8 cellular contexts compared by ENCODE assay signal in the genomic region with DNA sequence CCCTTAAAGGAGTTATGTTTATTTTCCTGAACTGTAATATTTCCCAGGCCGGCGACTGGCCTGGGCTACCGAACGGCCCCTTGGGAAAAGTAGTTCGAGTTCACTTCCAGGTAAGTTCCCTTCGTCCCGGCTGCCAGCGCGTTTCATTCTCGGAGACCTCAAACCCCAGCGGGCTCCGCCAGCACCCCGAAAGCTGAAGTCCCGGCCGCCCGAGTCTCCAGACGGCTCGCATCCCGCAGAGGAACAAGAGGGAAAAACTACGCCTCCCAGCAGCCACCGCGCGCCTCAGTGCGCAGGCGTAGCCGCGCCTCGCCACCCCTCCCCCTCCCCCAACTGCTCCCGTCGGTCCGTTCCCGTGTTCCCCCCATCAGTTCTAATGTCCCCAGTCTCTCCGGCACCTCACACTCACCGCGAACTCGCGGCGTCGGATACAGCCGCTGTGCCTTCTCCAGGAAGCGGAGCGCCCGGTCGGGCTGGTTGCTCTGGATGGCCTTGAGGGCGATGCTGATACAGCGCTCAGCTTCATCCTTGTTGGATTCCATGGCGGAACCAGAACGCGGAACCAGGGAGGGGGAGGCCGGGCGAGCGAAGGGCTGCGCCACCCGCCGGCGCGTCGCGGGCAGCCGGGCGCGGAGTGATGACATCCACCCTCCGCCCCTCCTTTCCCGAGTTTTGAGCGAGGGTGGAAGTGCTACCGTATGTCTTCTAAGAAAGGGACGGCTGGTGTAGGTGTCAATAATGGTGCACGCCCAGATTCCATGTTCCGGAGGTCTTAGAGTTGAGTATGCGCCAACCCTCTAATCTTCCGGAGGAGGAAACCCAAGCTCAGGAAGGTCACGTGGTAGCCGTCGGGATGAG.
A peak's percentile ranks its signal among the peaks of the same experiment; 100 is the strongest.
DNase-seq lines count a peak whose midpoint lies in the region; ATAC-seq and TF ChIP-seq lines count a peak whose summit lies in the region.

A gene (minus strand): TSS at position 564 of the 858 bp plus-strand sequence. CDS start 22 bp downstream, at position 542.

- DNase-seq in DMS114 treated with DMSO at 0.1 percent for 48 hours (lab: John Stamatoyannopoulos, UW; ENCODE audit: unreplicated experiment) (peak; percentile 91), OCI-M2 (lab: John Stamatoyannopoulos, UW; ENCODE audit: unreplicated experiment) (peak; percentile 59), activated T-cell treated with anti-CD3 and anti-CD28 coated beads for 4 hours (peak; percentile 84), epithelial cell of esophagus (ENCODE audit: low read depth) (peak; percentile 96), middle frontal gyrus (ENCODE audit: extremely low spot score, low spot score) (peak; percentile 88)
- peak; percentile 72 to 75 for DNase-seq in stimulated activated CD8-positive, alpha-beta memory T cell treated with anti-CD3 and anti-CD28 coated beads, Interleukin-2, amount 100 ng/mL, for 1 hour (ENCODE audit: low read depth in 2 of 2)

- peak; percentile 61 for ATAC-seq in GM21576 (IDR thresholded peaks at IDR 0.05; ENCODE audit: unreplicated experiment)

- TF ChIP-seq EP300 in Ishikawa (IDR thresholded peaks at IDR 0.05; ENCODE audit: borderline replicate concordance), result peak; percentile 33; the same call in 1 of the 2 replicates

- peak within 1 kb of the TSS; percentile 96 for H3K4me3 ChIP-seq in epithelial cell of esophagus (ENCODE audit: low read length)

- TF ChIP-seq CTCF in epithelial cell of esophagus (IDR thresholded peaks at IDR 0.05; ENCODE audit: insufficient read depth, low read depth, low read length, missing control alignments), result no peak

- TF ChIP-seq RAD21 in Ishikawa (IDR thresholded peaks at IDR 0.05; ENCODE audit: low read depth), result no peak

TF ChIP-seq in Ishikawa, 13 proteins besides CTCF, POLR2A, EP300 and RAD21:
- TF ChIP-seq TCF12 (IDR thresholded peaks at IDR 0.05; ENCODE audit: low read depth) (peak; percentile 73), YY1 (IDR thresholded peaks at IDR 0.05; ENCODE audit: low read depth) (peak; percentile 87), EGR1 (IDR thresholded peaks at IDR 0.05) (peak; percentile 55; the same call in 1 of the 2 replicates), CREB1 (IDR thresholded peaks at IDR 0.05; ENCODE audit: low read depth) (peak; percentile 97), NFIC (IDR thresholded peaks at IDR 0.05) (peak; percentile 51; the same call in 1 of the 2 replicates), CEBPB (IDR thresholded peaks at IDR 0.05) (no peak), ZBTB7A (IDR thresholded peaks at IDR 0.05; ENCODE audit: low read depth) (no peak), TAF1 (IDR thresholded peaks at IDR 0.05; ENCODE audit: low read depth) (peak; percentile 72), TEAD4 (IDR thresholded peaks at IDR 0.05) (peak; percentile 60), FOXM1 (IDR thresholded peaks at IDR 0.05; ENCODE audit: borderline replicate concordance, low read depth) (0 out of 2 replicates have a peak, but pooled peaks have one; percentile 27)
- TF ChIP-seq, protein P1, sequence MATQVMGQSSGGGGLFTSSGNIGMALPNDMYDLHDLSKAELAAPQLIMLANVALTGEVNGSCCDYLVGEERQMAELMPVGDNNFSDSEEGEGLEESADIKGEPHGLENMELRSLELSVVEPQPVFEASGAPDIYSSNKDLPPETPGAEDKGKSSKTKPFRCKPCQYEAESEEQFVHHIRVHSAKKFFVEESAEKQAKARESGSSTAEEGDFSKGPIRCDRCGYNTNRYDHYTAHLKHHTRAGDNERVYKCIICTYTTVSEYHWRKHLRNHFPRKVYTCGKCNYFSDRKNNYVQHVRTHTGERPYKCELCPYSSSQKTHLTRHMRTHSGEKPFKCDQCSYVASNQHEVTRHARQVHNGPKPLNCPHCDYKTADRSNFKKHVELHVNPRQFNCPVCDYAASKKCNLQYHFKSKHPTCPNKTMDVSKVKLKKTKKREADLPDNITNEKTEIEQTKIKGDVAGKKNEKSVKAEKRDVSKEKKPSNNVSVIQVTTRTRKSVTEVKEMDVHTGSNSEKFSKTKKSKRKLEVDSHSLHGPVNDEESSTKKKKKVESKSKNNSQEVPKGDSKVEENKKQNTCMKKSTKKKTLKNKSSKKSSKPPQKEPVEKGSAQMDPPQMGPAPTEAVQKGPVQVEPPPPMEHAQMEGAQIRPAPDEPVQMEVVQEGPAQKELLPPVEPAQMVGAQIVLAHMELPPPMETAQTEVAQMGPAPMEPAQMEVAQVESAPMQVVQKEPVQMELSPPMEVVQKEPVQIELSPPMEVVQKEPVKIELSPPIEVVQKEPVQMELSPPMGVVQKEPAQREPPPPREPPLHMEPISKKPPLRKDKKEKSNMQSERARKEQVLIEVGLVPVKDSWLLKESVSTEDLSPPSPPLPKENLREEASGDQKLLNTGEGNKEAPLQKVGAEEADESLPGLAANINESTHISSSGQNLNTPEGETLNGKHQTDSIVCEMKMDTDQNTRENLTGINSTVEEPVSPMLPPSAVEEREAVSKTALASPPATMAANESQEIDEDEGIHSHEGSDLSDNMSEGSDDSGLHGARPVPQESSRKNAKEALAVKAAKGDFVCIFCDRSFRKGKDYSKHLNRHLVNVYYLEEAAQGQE (IDR thresholded peaks at IDR 0.05; ENCODE audit: low read depth), result no peak
- TF ChIP-seq, protein P2, sequence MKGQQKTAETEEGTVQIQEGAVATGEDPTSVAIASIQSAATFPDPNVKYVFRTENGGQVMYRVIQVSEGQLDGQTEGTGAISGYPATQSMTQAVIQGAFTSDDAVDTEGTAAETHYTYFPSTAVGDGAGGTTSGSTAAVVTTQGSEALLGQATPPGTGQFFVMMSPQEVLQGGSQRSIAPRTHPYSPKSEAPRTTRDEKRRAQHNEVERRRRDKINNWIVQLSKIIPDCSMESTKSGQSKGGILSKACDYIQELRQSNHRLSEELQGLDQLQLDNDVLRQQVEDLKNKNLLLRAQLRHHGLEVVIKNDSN (IDR thresholded peaks at IDR 0.05), result peak; percentile 93
- TF ChIP-seq, protein P3, sequence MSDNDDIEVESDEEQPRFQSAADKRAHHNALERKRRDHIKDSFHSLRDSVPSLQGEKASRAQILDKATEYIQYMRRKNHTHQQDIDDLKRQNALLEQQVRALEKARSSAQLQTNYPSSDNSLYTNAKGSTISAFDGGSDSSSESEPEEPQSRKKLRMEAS (IDR thresholded peaks at IDR 0.05), result peak; percentile 88

Comparison
In these comparisons a context has a peak if more than half of its experiments do, and no peak if none do; other contexts are left out.
1. Peak in every context shown above with its lines: DNase-seq, ATAC-seq and H3K4me3 ChIP-seq.